Comparison of ENCODE assay signal across 11 cellular contexts in the genomic region with DNA sequence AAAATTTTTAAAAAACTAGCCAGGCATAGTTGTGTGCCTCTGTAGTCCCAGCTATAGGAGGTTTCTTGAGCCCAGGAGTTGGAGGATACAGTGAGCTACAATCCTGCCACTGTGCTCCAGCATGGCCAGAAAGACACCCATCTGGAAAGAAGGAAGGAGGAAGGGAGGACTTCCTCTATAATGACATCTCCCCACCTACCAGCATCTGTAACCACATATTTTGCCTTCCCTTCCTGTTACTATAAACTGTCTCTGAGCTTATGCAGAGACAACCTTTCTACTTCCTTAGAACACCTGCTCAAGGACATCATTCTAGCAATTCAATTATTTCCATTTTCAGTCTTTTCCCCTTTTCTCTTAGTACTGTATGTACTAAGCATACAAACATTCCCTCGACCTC. TPM values are rescaled to one million over a fixed set of nuclear protein-coding genes. Genes with fewer than 3 reads are reported as not detected.
A peak's percentile ranks its signal among the peaks of the same experiment; 100 is the strongest.
DNase-seq lines count a peak whose midpoint lies in the region; ATAC-seq and TF ChIP-seq lines count a peak whose summit lies in the region.
"Had no signal": no experiment of that assay in that cellular context is flagged by ENCODE, and none has a peak within 500 bp of the region (broad histone marks: within the 10 kb centered on the region; RNA-seq: fewer than 3 reads in every experiment).

No MANE protein-coding gene starts in this region.

- peak overlapping the region; percentile 10 for H3K27ac Mint-ChIP-seq in activated T-cell treated with anti-CD3 and anti-CD28 coated beads, Interleukin-2, amount 50 U/mL, for 72 hours
- H3K27ac Mint-ChIP-seq in T-helper 1 cell treated with Interleukin-12 subunit alpha and Interleukin-12 subunit beta and Interleukin-4 antibody, amounts not matched to agents 30 μg/mL and 1 μg/mL, for 36 hours: peak overlapping the region; percentile 78
- peak overlapping the region; percentile 57 for H3K27ac Mint-ChIP-seq in stimulated activated naive B cell treated with anti-CD40 and anti-IgM and Interleukin-4, amounts not matched to agents 10 μg/mL and 1 μg/mL and 100 μg/mL, for 72 hours
- no peak overlapping the region for H3K27ac Mint-ChIP-seq in chondrocyte (ENCODE audit: unreplicated experiment)

- ATAC-seq in activated T-cell treated with anti-CD3 and anti-CD28 coated beads, Interleukin-2, amount 50 U/mL, for 72 hours (replicated peaks in 1 of 2): no peak
- ATAC-seq in HG02981 (IDR thresholded peaks at IDR 0.05; ENCODE audit: unreplicated experiment): peak; percentile 29
- no peak for ATAC-seq in stimulated activated naive B cell treated with anti-CD40 and anti-IgM and Interleukin-4, amounts not matched to agents 10 μg/mL and 1 μg/mL and 100 μg/mL, for 72 hours (replicated peaks)
- ATAC-seq: activated CD4-positive, CD25-positive, alpha-beta regulatory T cell treated with anti-CD3 and anti-CD28 coated beads, Interleukin-2, amount 50 U/mL, for 24 hours had no signal

- no peaks in the 10 kb centered on the region for H3K27me3 Mint-ChIP-seq in activated T-cell treated with anti-CD3 and anti-CD28 coated beads, Interleukin-2, amount 50 U/mL, for 72 hours (ENCODE audit: low read depth)
- no peaks in the 10 kb centered on the region for H3K27me3 Mint-ChIP-seq in T-helper 1 cell treated with Interleukin-12 subunit alpha and Interleukin-12 subunit beta and Interleukin-4 antibody, amounts not matched to agents 30 μg/mL and 1 μg/mL, for 36 hours (ENCODE audit: low read depth)
- H3K27me3 Mint-ChIP-seq in stimulated activated naive B cell treated with anti-CD40 and anti-IgM and Interleukin-4, amounts not matched to agents 10 μg/mL and 1 μg/mL and 100 μg/mL, for 72 hours: no peaks in the 10 kb centered on the region
- H3K27me3 Mint-ChIP-seq in chondrocyte (ENCODE audit: low read depth): no peaks in the 10 kb centered on the region

- H3K4me3 Mint-ChIP-seq in activated T-cell treated with anti-CD3 and anti-CD28 coated beads, Interleukin-2, amount 50 U/mL, for 72 hours: peak overlapping the region in 1 of 2 donors; percentile 12
- H3K4me3 Mint-ChIP-seq in T-helper 1 cell treated with Interleukin-12 subunit alpha and Interleukin-12 subunit beta and Interleukin-4 antibody, amounts not matched to agents 30 μg/mL and 1 μg/mL, for 36 hours: peak overlapping the region; percentile 50
- H3K4me3 Mint-ChIP-seq in stimulated activated naive B cell treated with anti-CD40 and anti-IgM and Interleukin-4, amounts not matched to agents 10 μg/mL and 1 μg/mL and 100 μg/mL, for 72 hours: peak overlapping the region; percentile 0 to 2
- H3K4me3 Mint-ChIP-seq in chondrocyte (ENCODE audit: unreplicated experiment): no peak overlapping the region

- intact Hi-C loops in sigmoid colon (cut with DNase I) (no loop called here), cardiac septum (cut with DNase I) (no loop called here)

- no peaks in the 10 kb centered on the region for H3K27me3 ChIP-seq in sigmoid colon
- H3K27me3 ChIP-seq: suprapubic skin had no signal

- no peak for TF ChIP-seq EP300 in sigmoid colon (IDR thresholded peaks at IDR 0.05)

- no peak for TF ChIP-seq POLR2A in sigmoid colon (IDR thresholded peaks at IDR 0.05)

- no peak overlapping the region for H3K4me3 ChIP-seq in sigmoid colon
- H3K4me3 ChIP-seq: suprapubic skin had no signal

- H3K4me1 ChIP-seq in sigmoid colon: peaks cover 0 to 19% (median 14%) of the 10 kb centered on the region in 4 donors

- no peaks in the 10 kb centered on the region for H3K9me3 ChIP-seq in sigmoid colon
- H3K9me3 ChIP-seq: suprapubic skin had no signal

- 47 to 62% methylated on average over 1 of the region's 1 CpG for WGBS in sigmoid colon, 2 donors

- no peak for TF ChIP-seq CTCF in sigmoid colon (IDR thresholded peaks at IDR 0.05)
- no peak for TF ChIP-seq CTCF in chondrocyte (IDR thresholded peaks at IDR 0.05)

- H3K27ac ChIP-seq in sigmoid colon: no peak overlapping the region
- H3K27ac ChIP-seq: suprapubic skin had no signal

- peaks cover 41% of the 10 kb centered on the region for H3K4me1 Mint-ChIP-seq in activated T-cell treated with anti-CD3 and anti-CD28 coated beads, Interleukin-2, amount 50 U/mL, for 72 hours (ENCODE audit: low read depth)
- H3K4me1 Mint-ChIP-seq in T-helper 1 cell treated with Interleukin-12 subunit alpha and Interleukin-12 subunit beta and Interleukin-4 antibody, amounts not matched to agents 30 μg/mL and 1 μg/mL, for 36 hours (ENCODE audit: low read depth): peaks cover 31% of the 10 kb centered on the region
- peaks cover 38 to 80% of the 10 kb centered on the region in 2 donors for H3K4me1 Mint-ChIP-seq in stimulated activated naive B cell treated with anti-CD40 and anti-IgM and Interleukin-4, amounts not matched to agents 10 μg/mL and 1 μg/mL and 100 μg/mL, for 72 hours
- H3K4me1 Mint-ChIP-seq in chondrocyte (ENCODE audit: low read depth): peaks cover 23% of the 10 kb centered on the region

- H3K9me3 Mint-ChIP-seq in activated T-cell treated with anti-CD3 and anti-CD28 coated beads, Interleukin-2, amount 50 U/mL, for 72 hours: no peaks in the 10 kb centered on the region
- no peaks in the 10 kb centered on the region for H3K9me3 Mint-ChIP-seq in T-helper 1 cell treated with Interleukin-12 subunit alpha and Interleukin-12 subunit beta and Interleukin-4 antibody, amounts not matched to agents 30 μg/mL and 1 μg/mL, for 36 hours
- H3K9me3 Mint-ChIP-seq in stimulated activated naive B cell treated with anti-CD40 and anti-IgM and Interleukin-4, amounts not matched to agents 10 μg/mL and 1 μg/mL and 100 μg/mL, for 72 hours: no peaks in the 10 kb centered on the region
- H3K9me3 Mint-ChIP-seq in chondrocyte (ENCODE audit: low read depth): no peaks in the 10 kb centered on the region

- peaks cover 0 to 3% (median 0%) of the 10 kb centered on the region in 4 donors for H3K36me3 ChIP-seq in sigmoid colon
- H3K36me3 ChIP-seq: suprapubic skin had no signal

- no peak for DNase-seq in activated T-cell treated with anti-CD3 and anti-CD28 coated beads, Interleukin-2, amount 50 U/mL, for 72 hours
- DNase-seq in activated T-cell treated with anti-CD3 and anti-CD28 coated beads for 4 hours (no peak), sigmoid colon (no peak), chondrocyte (ENCODE audit: low spot score) (no peak), cardiac septum (ENCODE audit: low spot score) (no peak)
- DNase-seq in stimulated activated naive B cell treated with anti-CD40 and anti-IgM and Interleukin-4, amounts not matched to agents 10 μg/mL and 1 μg/mL and 100 μg/mL, for 72 hours: no peak
- DNase-seq: NCI-H187 had no signal

- peaks cover 5 to 14% of the 10 kb centered on the region in 2 donors for H3K36me3 Mint-ChIP-seq in activated T-cell treated with anti-CD3 and anti-CD28 coated beads, Interleukin-2, amount 50 U/mL, for 72 hours (ENCODE audit: insufficient read depth in 2 of 2)
- peaks cover 17% of the 10 kb centered on the region for H3K36me3 Mint-ChIP-seq in T-helper 1 cell treated with Interleukin-12 subunit alpha and Interleukin-12 subunit beta and Interleukin-4 antibody, amounts not matched to agents 30 μg/mL and 1 μg/mL, for 36 hours (ENCODE audit: low read depth)
- peaks cover 18 to 19% of the 10 kb centered on the region in 2 donors for H3K36me3 Mint-ChIP-seq in stimulated activated naive B cell treated with anti-CD40 and anti-IgM and Interleukin-4, amounts not matched to agents 10 μg/mL and 1 μg/mL and 100 μg/mL, for 72 hours
- H3K36me3 Mint-ChIP-seq in chondrocyte (ENCODE audit: low read depth): peaks cover 2% of the 10 kb centered on the region

RNA-seq across cellular contexts. Expression of gene NUP160, which starts 2.2 kb away (rescaled TPM):
- 10 to 100 TPM; 53.9 to 61.8 TPM for total RNA-seq in activated T-cell treated with anti-CD3 and anti-CD28 coated beads, Interleukin-2, amount 50 U/mL, for 72 hours
- total RNA-seq in sigmoid colon: 10 to 100 TPM; 15.7 to 23.2 (median 20.8) TPM
- 10 to 100 TPM in 1 of 3 donors, 1 to 10 TPM in 2; 4.6 to 16.3 (median 5.4) TPM for polyA plus RNA-seq in sigmoid colon
- total RNA-seq in chondrocyte: 18.5 to 26.3 TPM (median 19.3 TPM) in 3 replicates
- 12.8 TPM for total RNA-seq in cardiac septum
